In genomic region chr2:191066281-191067233, GRCh38 we compare ENCODE assay signal across 17 cellular contexts. TPM values are rescaled to one million over a fixed set of nuclear protein-coding genes. Genes with fewer than 3 reads are reported as not detected.
DNase-seq lines count a peak whose midpoint lies in the region; ATAC-seq and TF ChIP-seq lines count a peak whose summit lies in the region.
"Had no signal": no experiment of that assay in that cellular context is flagged by ENCODE, and none has a peak within 500 bp of the region (broad histone marks: within the 10 kb centered on the region; RNA-seq: fewer than 3 reads in every experiment).

No MANE protein-coding gene starts in this region.

- H3K36me3 ChIP-seq in KOPT-K1 (ENCODE audit: insufficient read depth, low read length), result no peaks in the 10 kb centered on the region
- H3K36me3 ChIP-seq: ascending aorta, SJSA1 had no signal

- H3K27ac ChIP-seq in KOPT-K1 (ENCODE audit: low read depth, low read length, poor library complexity, severe bottlenecking), result peak overlapping the region; percentile 95
- H3K27ac ChIP-seq: A549, ascending aorta, SJSA1 had no signal

- H3K4me1 Mint-ChIP-seq in activated T-helper 2 cell treated with anti-CD3 and anti-CD28 coated beads, Interferon-gamma antibody, Interleukin-2, Interleukin-4, amounts not matched to agents 10 μg/mL and 5 μg/mL and 100 μg/mL, durations not matched to agents 14 hours and 24 hours and 36 hours (ENCODE audit: low read depth), result peaks cover 74% of the 10 kb centered on the region
- H3K4me1 Mint-ChIP-seq: neural crest cell had no signal

- no peaks in the 10 kb centered on the region for H3K9me3 ChIP-seq in KOPT-K1 (ENCODE audit: insufficient read depth, low read length, poor library complexity, severe bottlenecking)
- H3K9me3 ChIP-seq: A549, ascending aorta, SJSA1 had no signal

- intact Hi-C loops in activated T-helper 2 cell treated with anti-CD3 and anti-CD28 coated beads, Interferon-gamma antibody, Interleukin-2, Interleukin-4, amounts not matched to agents 10 μg/mL and 5 μg/mL and 100 μg/mL, durations not matched to agents 14 hours and 24 hours and 36 hours (cut with micrococcal nuclease), result loop anchor here (1.0 to 5.0 kb wide), 4 partner anchors 10 to 611 kb away; partner anchors contain the start of gene NABP1

- DNase-seq in activated CD4-positive, CD25-positive, alpha-beta regulatory T cell (lab: John Stamatoyannopoulos, UW), result no peak
- no peak for DNase-seq in activated T-helper 2 cell treated with anti-CD3 and anti-CD28 coated beads, Interferon-gamma antibody, Interleukin-2, Interleukin-4, amounts not matched to agents 10 μg/mL and 5 μg/mL and 100 μg/mL, durations not matched to agents 14 hours and 24 hours and 36 hours (ENCODE audit: low spot score)
- DNase-seq in omental fat pad (ENCODE audit: low spot score), result no peak
- DNase-seq in stimulated activated CD4-positive, alpha-beta T cell treated with anti-CD3 and anti-CD28 coated beads, Interleukin-1b, Interleukin-23, amount 100 ng/mL, for 48 hours, result no peak
- DNase-seq: activated CD4-positive, alpha-beta T cell treated with anti-CD3 and anti-CD28 coated beads, Interleukin-2, amount 50 U/mL, for 48 hours; kidney glomerular epithelial cell; NCI-H187; NCI-H774 had no signal

- no peak for TF ChIP-seq CTCF in omental fat pad (IDR thresholded peaks at IDR 0.05)

- no peaks in the 10 kb centered on the region for H3K9me3 Mint-ChIP-seq in activated T-helper 2 cell treated with anti-CD3 and anti-CD28 coated beads, Interferon-gamma antibody, Interleukin-2, Interleukin-4, amounts not matched to agents 10 μg/mL and 5 μg/mL and 100 μg/mL, durations not matched to agents 14 hours and 24 hours and 36 hours
- H3K9me3 Mint-ChIP-seq: neural crest cell, type B pancreatic cell had no signal

- ATAC-seq in activated CD4-positive, CD25-positive, alpha-beta regulatory T cell treated with anti-CD3 and anti-CD28 coated beads, Interleukin-2, amount 50 U/mL, for 24 hours, result peak; percentile 25 to 48
- peak; percentile 70 for ATAC-seq in omental fat pad (ENCODE audit: low FRiP score)
- ATAC-seq in GM18867 (IDR thresholded peaks at IDR 0.05; ENCODE audit: unreplicated experiment), result no peak
- ATAC-seq in GM19455 (IDR thresholded peaks at IDR 0.05; ENCODE audit: unreplicated experiment), result no peak
- ATAC-seq: A549 had no signal

- peaks cover 80% of the 10 kb centered on the region for H3K36me3 Mint-ChIP-seq in activated T-helper 2 cell treated with anti-CD3 and anti-CD28 coated beads, Interferon-gamma antibody, Interleukin-2, Interleukin-4, amounts not matched to agents 10 μg/mL and 5 μg/mL and 100 μg/mL, durations not matched to agents 14 hours and 24 hours and 36 hours (ENCODE audit: low read depth)
- H3K36me3 Mint-ChIP-seq: type B pancreatic cell had no signal

- H3K4me3 Mint-ChIP-seq in activated T-helper 2 cell treated with anti-CD3 and anti-CD28 coated beads, Interferon-gamma antibody, Interleukin-2, Interleukin-4, amounts not matched to agents 10 μg/mL and 5 μg/mL and 100 μg/mL, durations not matched to agents 14 hours and 24 hours and 36 hours (ENCODE audit: low read depth), result peak overlapping the region; percentile 76
- H3K4me3 Mint-ChIP-seq: neural crest cell, type B pancreatic cell had no signal

- no peaks in the 10 kb centered on the region for H3K27me3 Mint-ChIP-seq in activated T-helper 2 cell treated with anti-CD3 and anti-CD28 coated beads, Interferon-gamma antibody, Interleukin-2, Interleukin-4, amounts not matched to agents 10 μg/mL and 5 μg/mL and 100 μg/mL, durations not matched to agents 14 hours and 24 hours and 36 hours (ENCODE audit: low read depth)
- H3K27me3 Mint-ChIP-seq: type B pancreatic cell had no signal

- peak overlapping the region; percentile 80 for H3K27ac Mint-ChIP-seq in activated T-helper 2 cell treated with anti-CD3 and anti-CD28 coated beads, Interferon-gamma antibody, Interleukin-2, Interleukin-4, amounts not matched to agents 10 μg/mL and 5 μg/mL and 100 μg/mL, durations not matched to agents 14 hours and 24 hours and 36 hours
- H3K27ac Mint-ChIP-seq: type B pancreatic cell had no signal

RNA-seq across cellular contexts. Expression of gene STAT1, which starts 52.6 kb away (rescaled TPM):
- total RNA-seq in activated T-helper 2 cell treated with anti-CD3 and anti-CD28 coated beads, Interferon-gamma antibody, Interleukin-2, Interleukin-4, amounts not matched to agents 10 μg/mL and 5 μg/mL and 100 μg/mL, durations not matched to agents 14 hours and 24 hours and 36 hours, result 135 and 139 TPM in 2 replicates
- total RNA-seq in omental fat pad, result 100 to 1,000 TPM in 2 of 4 donors, 10 to 100 TPM in 2; 63.5 to 161 (median 95.1) TPM

Comparison
In these comparisons a context has a peak if more than half of its experiments do, and no peak if none do; other contexts are left out.
1. ATAC-seq: peak in activated CD4-positive, CD25-positive, alpha-beta regulatory T cell treated with anti-CD3 and anti-CD28 coated beads, Interleukin-2, amount 50 U/mL, for 24 hours (2 of 2) and omental fat pad (single experiment); none in GM18867 (single experiment) and GM19455 (single experiment).